In the genomic region with DNA sequence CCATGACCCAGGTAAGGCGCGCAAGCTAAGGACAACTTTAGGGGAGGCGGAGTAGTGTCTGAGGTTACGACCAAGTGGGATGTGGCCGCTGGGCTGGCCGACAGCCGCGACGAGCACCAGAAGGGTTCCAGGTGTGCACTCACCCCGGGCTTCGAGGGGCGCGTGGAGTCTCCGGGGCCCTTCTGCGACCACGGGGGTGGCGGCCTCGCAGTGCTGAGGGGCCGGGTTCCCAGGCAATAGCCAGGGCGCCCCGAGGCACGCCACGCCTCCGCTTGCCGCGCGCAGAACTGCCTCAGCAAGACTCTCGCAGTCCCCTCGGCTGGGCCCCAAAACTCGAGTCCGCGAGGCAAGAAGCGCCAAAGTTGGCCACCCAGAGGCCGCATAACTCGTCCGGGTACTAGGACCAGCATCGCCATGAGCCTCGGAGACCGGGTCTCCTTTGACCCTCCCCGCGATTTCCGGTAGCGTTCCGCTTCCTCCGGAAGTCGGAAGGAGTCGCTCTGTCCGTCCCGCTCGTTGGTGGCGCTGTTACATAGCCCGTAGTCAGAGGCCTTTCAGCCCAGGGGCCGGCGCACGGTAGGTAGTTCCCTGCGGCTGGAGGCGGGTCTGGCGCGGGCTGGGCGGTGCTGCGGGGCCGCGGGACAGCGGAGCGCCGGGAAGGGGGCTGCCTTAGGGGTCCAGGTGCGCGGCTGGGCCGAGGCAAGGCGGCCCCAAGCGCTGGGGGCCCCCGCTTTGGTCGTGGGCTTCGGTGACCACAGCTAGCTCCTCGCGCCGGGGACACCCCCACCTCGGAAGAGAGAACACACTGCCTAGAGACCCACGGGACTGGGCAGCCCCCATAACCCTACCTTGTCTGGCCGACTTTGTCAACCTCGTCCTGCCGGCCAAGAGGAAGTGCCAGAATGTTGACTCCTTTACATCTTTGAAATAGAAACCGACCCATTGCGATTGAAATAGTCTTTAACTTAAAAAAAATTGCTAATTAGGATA, we compare ENCODE assay signal across 8 cellular contexts. TPM values are rescaled to one million over a fixed set of nuclear protein-coding genes. Genes with fewer than 3 reads are reported as not detected.
A peak's percentile ranks its signal among the peaks of the same experiment; 100 is the strongest.
DNase-seq lines count a peak whose midpoint lies in the region; ATAC-seq and TF ChIP-seq lines count a peak whose summit lies in the region.

A gene with protein sequence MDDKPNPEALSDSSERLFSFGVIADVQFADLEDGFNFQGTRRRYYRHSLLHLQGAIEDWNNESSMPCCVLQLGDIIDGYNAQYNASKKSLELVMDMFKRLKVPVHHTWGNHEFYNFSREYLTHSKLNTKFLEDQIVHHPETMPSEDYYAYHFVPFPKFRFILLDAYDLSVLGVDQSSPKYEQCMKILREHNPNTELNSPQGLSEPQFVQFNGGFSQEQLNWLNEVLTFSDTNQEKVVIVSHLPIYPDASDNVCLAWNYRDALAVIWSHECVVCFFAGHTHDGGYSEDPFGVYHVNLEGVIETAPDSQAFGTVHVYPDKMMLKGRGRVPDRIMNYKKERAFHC (plus strand): TSS at position 503 of the 990 bp plus-strand sequence. CDS start 7,333 bp downstream, outside the sequence.
A gene (minus strand): TSS at position 442 of the 990 bp plus-strand sequence. CDS start 26 bp downstream, at position 416.

- H3K79me2 ChIP-seq in GM23248 (ENCODE audit: insufficient read depth) = peaks cover 91% of the 10 kb centered on the region

- no peaks in the 10 kb centered on the region for H3K9me3 ChIP-seq in GM23248 (ENCODE audit: low read depth)

- H3K4me3 ChIP-seq in GM23248 = peak within 1 kb of the TSS; percentile 88
- H3K4me3 ChIP-seq in fibroblast of mammary gland (ENCODE audit: control insufficient read depth, low read depth, low read length) = peak within 1 kb of the TSS; percentile 95

- H3F3A ChIP-seq in GM23248 (ENCODE audit: insufficient read depth) = peaks cover 10% of the 10 kb centered on the region

- no peaks in the 10 kb centered on the region for H3K27me3 Mint-ChIP-seq in activated T-helper 2 cell treated with anti-CD3 and anti-CD28 coated beads, Interferon-gamma antibody, Interleukin-2, Interleukin-4, amounts not matched to agents 10 μg/mL and 5 μg/mL and 100 μg/mL, durations not matched to agents 14 hours and 24 hours and 36 hours (ENCODE audit: low read depth)
- H3K27me3 Mint-ChIP-seq in naive thymus-derived CD8-positive, alpha-beta T cell = no peaks in the 10 kb centered on the region

- peak within 1 kb of the TSS; percentile 87 for H3K4me2 ChIP-seq in GM23248 (ENCODE audit: unreplicated experiment)

- H2AFZ ChIP-seq in GM23248 = peak within 1 kb of the TSS; percentile 81

- H3K9ac ChIP-seq in GM23248 = peak within 1 kb of the TSS; percentile 87

- in situ Hi-C loops in GM23248 (cut with MboI) = no loop called here

- H3K36me3 Mint-ChIP-seq in activated T-helper 2 cell treated with anti-CD3 and anti-CD28 coated beads, Interferon-gamma antibody, Interleukin-2, Interleukin-4, amounts not matched to agents 10 μg/mL and 5 μg/mL and 100 μg/mL, durations not matched to agents 14 hours and 24 hours and 36 hours (ENCODE audit: low read depth) = peaks cover 47% of the 10 kb centered on the region
- H3K36me3 Mint-ChIP-seq in naive thymus-derived CD8-positive, alpha-beta T cell = peaks cover 7 to 37% (median 10%) of the 10 kb centered on the region in 3 donors

- H3K4me3 Mint-ChIP-seq in activated T-helper 2 cell treated with anti-CD3 and anti-CD28 coated beads, Interferon-gamma antibody, Interleukin-2, Interleukin-4, amounts not matched to agents 10 μg/mL and 5 μg/mL and 100 μg/mL, durations not matched to agents 14 hours and 24 hours and 36 hours (ENCODE audit: low read depth) = peak within 1 kb of the TSS; percentile 95
- peak within 1 kb of the TSS; percentile 91 to 99 (median 95) for H3K4me3 Mint-ChIP-seq in naive thymus-derived CD8-positive, alpha-beta T cell

- H3K4me1 Mint-ChIP-seq in activated T-helper 2 cell treated with anti-CD3 and anti-CD28 coated beads, Interferon-gamma antibody, Interleukin-2, Interleukin-4, amounts not matched to agents 10 μg/mL and 5 μg/mL and 100 μg/mL, durations not matched to agents 14 hours and 24 hours and 36 hours (ENCODE audit: low read depth) = peaks cover 47% of the 10 kb centered on the region
- peaks cover 23 to 70% (median 66%) of the 10 kb centered on the region in 4 donors for H3K4me1 Mint-ChIP-seq in naive thymus-derived CD8-positive, alpha-beta T cell

- H3K27me3 ChIP-seq in GM23248 (replicated peaks; ENCODE audit: insufficient read depth) = no peaks in the 10 kb centered on the region

- no peaks in the 10 kb centered on the region for H3K9me3 Mint-ChIP-seq in activated T-helper 2 cell treated with anti-CD3 and anti-CD28 coated beads, Interferon-gamma antibody, Interleukin-2, Interleukin-4, amounts not matched to agents 10 μg/mL and 5 μg/mL and 100 μg/mL, durations not matched to agents 14 hours and 24 hours and 36 hours
- no peaks in the 10 kb centered on the region for H3K9me3 Mint-ChIP-seq in naive thymus-derived CD8-positive, alpha-beta T cell

- DNase-seq in EL (peak; percentile 96), GM23248 (peak; percentile 98), Kasumi-1 (lab: John Stamatoyannopoulos, UW) (peak; percentile 68 to 72), RPMI8226 (peak; percentile 93), fibroblast of mammary gland (ENCODE audit: low read depth) (peak; percentile 92)
- peak; percentile 88 for DNase-seq in activated T-helper 2 cell treated with anti-CD3 and anti-CD28 coated beads, Interferon-gamma antibody, Interleukin-2, Interleukin-4, amounts not matched to agents 10 μg/mL and 5 μg/mL and 100 μg/mL, durations not matched to agents 14 hours and 24 hours and 36 hours (ENCODE audit: low spot score)
- peak; percentile 74 to 94 (median 86) for DNase-seq in naive thymus-derived CD8-positive, alpha-beta T cell
- DNase-seq in stimulated activated naive CD4-positive, alpha-beta T cell (lab: John Stamatoyannopoulos, UW) = peak; percentile 70 to 86 (median 81)

- intact Hi-C loops in activated T-helper 2 cell treated with anti-CD3 and anti-CD28 coated beads, Interferon-gamma antibody, Interleukin-2, Interleukin-4, amounts not matched to agents 10 μg/mL and 5 μg/mL and 100 μg/mL, durations not matched to agents 14 hours and 24 hours and 36 hours (cut with micrococcal nuclease) = loop anchor here (2.0 kb wide), 1 partner anchor 29 kb away; no protein-coding TSS in a partner anchor

- H3K27ac ChIP-seq in GM23248 = peak within 1 kb of the TSS; percentile 86

- H3K36me3 ChIP-seq in GM23248 (ENCODE audit: low read depth) = peaks cover 24% of the 10 kb centered on the region; the same call in 1 of the 2 replicates

- H3K4me1 ChIP-seq in GM23248 (ENCODE audit: insufficient read depth) = peaks cover 25% of the 10 kb centered on the region

- H3K27ac Mint-ChIP-seq in activated T-helper 2 cell treated with anti-CD3 and anti-CD28 coated beads, Interferon-gamma antibody, Interleukin-2, Interleukin-4, amounts not matched to agents 10 μg/mL and 5 μg/mL and 100 μg/mL, durations not matched to agents 14 hours and 24 hours and 36 hours = peak within 1 kb of the TSS; percentile 94
- H3K27ac Mint-ChIP-seq in naive thymus-derived CD8-positive, alpha-beta T cell = peak within 1 kb of the TSS; percentile 94 to 99 (median 97)

- H3K9me2 ChIP-seq in GM23248 (ENCODE audit: insufficient read depth) = no peaks in the 10 kb centered on the region

- peak; percentile 88 to 90 for ATAC-seq in naive thymus-derived CD8-positive, alpha-beta T cell

- POLR2A ChIA-PET in naive thymus-derived CD8-positive, alpha-beta T cell (lab: Charles Lee) = interaction anchor here (0.7 to 1.1 kb wide), 5 partner anchors 8 to 44 kb away, joined by 3 to 9 read pairs (median 3); a partner anchor contains a TSS

- peak; percentile 29 for TF ChIP-seq CTCF in fibroblast of mammary gland (conservative IDR thresholded peaks at IDR 0.05; ENCODE audit: control insufficient read depth, insufficient read depth, low read depth, low read length)

- no peaks in the 10 kb centered on the region for H4K20me1 ChIP-seq in GM23248 (ENCODE audit: insufficient read depth)

- WGBS in GM23248 (ENCODE audit: low coverage in 1 of 2, low lambda C conversion rate in 2 of 2, missing lambda C conversion rate in 2 of 2), 2 experiments = 1% methylated on average over 64 to 82 of the region's 84 CpGs

RNA-seq across cellular contexts. Expression of the first gene that starts in this region (rescaled TPM):
- 8.6 and 16.1 TPM in 2 replicates for total RNA-seq in GM23248 (2014; rRNA removed; shearing (Covaris generic))
- 14.3 and 15.4 TPM in 2 replicates for polyA plus RNA-seq in GM23248 (2016; fragmentation: Nextera tagmentation; extraction: Ambion mirVana)
- 10.3 and 10.5 TPM in 2 replicates for total RNA-seq in activated T-helper 2 cell treated with anti-CD3 and anti-CD28 coated beads, Interferon-gamma antibody, Interleukin-2, Interleukin-4, amounts not matched to agents 10 μg/mL and 5 μg/mL and 100 μg/mL, durations not matched to agents 14 hours and 24 hours and 36 hours
- total RNA-seq in naive thymus-derived CD8-positive, alpha-beta T cell = 10 to 100 TPM; 76.7 to 80.2 TPM
- polyA plus RNA-seq in naive thymus-derived CD8-positive, alpha-beta T cell = 10 to 100 TPM; 69.4 to 91.5 (median 74.2) TPM

RNA-seq across cellular contexts. Expression of the second gene that starts in this region (rescaled TPM):
- total RNA-seq in GM23248 (2014; rRNA removed; shearing (Covaris generic)) = 25.6 and 51.1 TPM in 2 replicates
- 40.4 and 40.5 TPM in 2 replicates for polyA plus RNA-seq in GM23248 (2016; fragmentation: Nextera tagmentation; extraction: Ambion mirVana)
- 35.4 and 37.0 TPM in 2 replicates for total RNA-seq in activated T-helper 2 cell treated with anti-CD3 and anti-CD28 coated beads, Interferon-gamma antibody, Interleukin-2, Interleukin-4, amounts not matched to agents 10 μg/mL and 5 μg/mL and 100 μg/mL, durations not matched to agents 14 hours and 24 hours and 36 hours
- 10 to 100 TPM; 31.7 to 38.7 TPM for total RNA-seq in naive thymus-derived CD8-positive, alpha-beta T cell
- 10 to 100 TPM; 15.7 to 17.5 (median 15.9) TPM for polyA plus RNA-seq in naive thymus-derived CD8-positive, alpha-beta T cell

Comparison
In these comparisons a context has a peak if more than half of its experiments do, and no peak if none do; other contexts are left out.
1. Peak in every context shown above with its lines: DNase-seq, ATAC-seq, H3K4me3 ChIP-seq and H3K27ac ChIP-seq.